8 cellular contexts compared by ENCODE assay signal in the genomic region with DNA sequence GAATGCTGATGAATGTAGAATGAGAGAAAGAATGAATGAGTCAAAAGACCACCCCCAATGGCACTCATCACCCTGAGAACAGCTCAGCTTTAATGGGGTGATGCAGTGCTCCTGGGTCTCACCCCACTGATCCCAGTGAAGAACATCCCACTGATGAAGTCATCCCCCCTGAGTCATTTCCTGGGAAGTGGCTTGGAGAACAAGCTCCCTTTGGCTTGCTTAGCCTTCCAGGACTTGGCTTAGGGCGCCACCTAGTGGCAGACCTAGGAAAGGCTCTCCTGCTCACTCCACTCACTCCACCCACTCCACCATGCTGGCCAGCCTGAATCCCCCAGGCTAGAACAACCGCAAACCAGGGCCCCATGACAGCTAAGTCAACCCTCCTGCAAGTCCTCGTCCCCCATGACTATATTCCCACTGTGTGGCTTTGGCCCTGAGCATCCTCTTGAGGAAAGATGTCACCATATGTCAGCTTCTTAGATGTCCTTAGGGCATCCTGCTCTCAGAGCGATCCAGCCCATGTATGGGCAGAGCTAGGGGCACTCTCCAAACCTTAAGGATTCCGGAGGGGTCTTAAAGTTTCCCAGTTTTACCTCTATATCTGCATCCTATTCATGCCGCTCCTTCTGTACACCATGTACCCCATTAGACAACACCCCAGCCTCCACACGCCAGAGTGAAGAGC. TPM values are rescaled to one million over a fixed set of nuclear protein-coding genes. Genes with fewer than 3 reads are reported as not detected.
DNase-seq lines count a peak whose midpoint lies in the region; ATAC-seq lines count a peak whose summit lies in the region.

No MANE protein-coding gene starts in this region.

- DNase-seq in DMS 273 treated with DMSO at 0.1 percent for 48 hours (lab: John Stamatoyannopoulos, UW) (peak; percentile 5), NCI-H446 treated with DMSO at 0.1 percent for 48 hours (lab: John Stamatoyannopoulos, UW) (peak; percentile 61), cerebellar cortex (ENCODE audit: low spot score) (peak; percentile 88), left colon (peak; percentile 75 to 89)
- DNase-seq in activated CD4-positive, CD25-positive, alpha-beta regulatory T cell treated with anti-CD3 and anti-CD28 coated beads, Interleukin-2, amount 50 U/mL, for 72 hours: peak; percentile 90
- peak; percentile 85 to 92 for DNase-seq in stimulated activated CD4-positive, alpha-beta T cell treated with anti-CD3 and anti-CD28 coated beads, Interleukin-2, amount 100 ng/mL, for 48 hours

- ATAC-seq in HG03045 (IDR thresholded peaks at IDR 0.05; ENCODE audit: unreplicated experiment) (peak; percentile 60), left colon (peak; percentile 96), GM21737 (IDR thresholded peaks at IDR 0.05; ENCODE audit: unreplicated experiment) (no peak)

- intact Hi-C loops in left colon (cut with DNase I, micrococcal nuclease): loop anchor here (2.0 to 10.0 kb wide), 3 partner anchors 102 to 108 kb away; no protein-coding TSS in a partner anchor

RNA-seq across cellular contexts. Expression of gene TMPRSS13, which starts 17.8 kb away (rescaled TPM):
- total RNA-seq in left colon: under 1 TPM; 0.46 to 0.87 TPM

RNA-seq across cellular contexts. Expression of gene IL10RA, which starts 39.2 kb away (rescaled TPM):
- total RNA-seq in left colon: 10 to 100 TPM in 1 of 2 donors, 1 to 10 TPM in 1; 4.4 to 19.0 TPM

Comparison
In these comparisons a context has a peak if more than half of its experiments do, and no peak if none do; other contexts are left out.
1. DNase-seq: peak in every context shown above with its lines; median percentile 90 in activated CD4-positive, CD25-positive, alpha-beta regulatory T cell treated with anti-CD3 and anti-CD28 coated beads, Interleukin-2, amount 50 U/mL, for 72 hours; 88 in stimulated activated CD4-positive, alpha-beta T cell treated with anti-CD3 and anti-CD28 coated beads, Interleukin-2, amount 100 ng/mL, for 48 hours; 88 in cerebellar cortex; 82 in left colon; 61 in NCI-H446 treated with DMSO at 0.1 percent for 48 hours; 5 in DMS 273 treated with DMSO at 0.1 percent for 48 hours.